In the genomic region with DNA sequence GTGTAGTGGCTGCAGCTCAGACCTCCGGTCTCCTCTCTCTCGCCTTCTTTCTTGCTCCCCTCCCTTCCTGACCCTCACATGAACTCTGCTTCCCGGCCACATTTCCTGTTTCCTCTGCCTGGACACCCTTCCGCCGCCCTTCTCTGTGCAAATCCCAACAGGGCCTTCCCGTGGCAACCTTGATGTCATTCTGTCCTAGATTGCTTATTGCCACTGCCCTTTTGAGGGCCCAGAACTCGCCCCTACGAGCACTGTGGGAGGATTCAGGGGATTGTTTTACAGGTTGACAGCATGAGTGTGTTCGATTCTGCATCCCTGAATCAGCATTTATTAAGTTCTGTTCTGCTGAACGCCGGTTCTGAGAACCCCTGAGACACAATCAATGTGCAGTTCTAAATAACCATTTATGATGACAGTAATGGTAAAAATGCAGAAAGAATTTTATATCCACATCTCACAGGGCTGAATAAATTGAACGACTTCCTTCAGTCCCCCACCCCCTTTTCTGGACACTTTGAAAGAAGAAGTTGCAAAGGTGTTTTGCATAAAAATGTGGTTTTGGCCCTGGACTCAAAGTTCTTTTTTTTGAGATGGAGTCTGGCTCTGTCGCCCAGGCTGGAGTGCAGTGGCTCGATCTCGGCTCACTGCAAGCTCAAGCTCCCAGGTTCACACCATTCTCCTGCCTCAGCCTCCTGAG, we compare ENCODE assay signal across 13 cellular contexts. TPM values are rescaled to one million over a fixed set of nuclear protein-coding genes. Genes with fewer than 3 reads are reported as not detected.
DNase-seq lines count a peak whose midpoint lies in the region; TF ChIP-seq lines count a peak whose summit lies in the region.
"Had no signal": no experiment of that assay in that cellular context is flagged by ENCODE, and none has a peak within 500 bp of the region (broad histone marks: within the 10 kb centered on the region; RNA-seq: fewer than 3 reads in every experiment).

No MANE protein-coding gene starts in this region.

- peak overlapping the region; percentile 29 for H2AFZ ChIP-seq in mesenchymal stem cell (ENCODE audit: low read depth, low read length)
- H2AFZ ChIP-seq: GM23338 had no signal

- H3K79me1 ChIP-seq in mesenchymal stem cell (replicated peaks; ENCODE audit: low read length, poor library complexity, severe bottlenecking) = no peaks in the 10 kb centered on the region

- intact Hi-C loops in breast epithelium (cut with DNase I; ENCODE audit: low total_unique reads) = loop anchor here (10.0 kb wide), 1 partner anchor 46 kb away; no protein-coding TSS in a partner anchor
- intact Hi-C loops in MCF 10A (cut with micrococcal nuclease) = no loop called here

- no peaks in the 10 kb centered on the region for H3K9me3 Mint-ChIP-seq in MCF 10A (ENCODE audit: unreplicated experiment)
- H3K9me3 Mint-ChIP-seq in immature natural killer cell = no peaks in the 10 kb centered on the region
- H3K9me3 Mint-ChIP-seq: brain, GM23338 had no signal

- CTCF ChIA-PET in MCF 10A (lab: Yijun Ruan, JAX) = no interaction called here

- no peak overlapping the region for H3K27ac Mint-ChIP-seq in MCF 10A (ENCODE audit: low read depth, unreplicated experiment)
- H3K27ac Mint-ChIP-seq in immature natural killer cell = peak overlapping the region in 3 of 6 donors; percentile 3 to 69 (median 39)
- H3K27ac Mint-ChIP-seq: GM23338 had no signal

- 22% methylated on average over 9 of the region's 15 CpGs for whole genome bisulfite sequencing in mesenchymal stem cell

- no peak for TF ChIP-seq CTCF in breast epithelium (IDR thresholded peaks at IDR 0.05)
- TF ChIP-seq CTCF in MCF 10A (IDR thresholded peaks at IDR 0.05; ENCODE audit: unreplicated experiment) = no peak
- no peak for TF ChIP-seq CTCF in cardiac fibroblast (IDR thresholded peaks at IDR 0.05; ENCODE audit: low read depth, low read length)

- H3K14ac ChIP-seq in mesenchymal stem cell (ENCODE audit: low read length in 2 of 2) = no peak overlapping the region

- H3K27me3 Mint-ChIP-seq in MCF 10A (ENCODE audit: insufficient read depth, unreplicated experiment) = no peaks in the 10 kb centered on the region
- H3K27me3 Mint-ChIP-seq in immature natural killer cell (ENCODE audit: low read depth in 3 of 3) = peaks cover 0 to 5% (median 2%) of the 10 kb centered on the region in 3 donors

- BruUV-seq in MCF 10A (replicated peaks; lab: Mats Ljungman, UMichigan) = no TSS peak

- H3K9me3 ChIP-seq in breast epithelium (no peaks in the 10 kb centered on the region), mesenchymal stem cell (ENCODE audit: control insufficient read depth, low read length) (no peaks in the 10 kb centered on the region)
- H3K9me3 ChIP-seq: suprapubic skin had no signal

- peak overlapping the region in 1 of 2 donors; percentile 43 for H3K27ac ChIP-seq in breast epithelium
- no peak overlapping the region for H3K27ac ChIP-seq in mesenchymal stem cell (ENCODE audit: low read length, poor library complexity, severe bottlenecking)
- H3K27ac ChIP-seq: suprapubic skin had no signal

- H2BK5ac ChIP-seq in mesenchymal stem cell (ENCODE audit: low read depth, low read length, poor library complexity, severe bottlenecking) = no peak overlapping the region

- no peak for TF ChIP-seq POLR2A in breast epithelium (IDR thresholded peaks at IDR 0.05)

- no peak overlapping the region for H3K18ac ChIP-seq in mesenchymal stem cell (ENCODE audit: low read depth in 1 of 2, low read length in 2 of 2)

- H3K36me3 ChIP-seq in breast epithelium (no peaks in the 10 kb centered on the region), mesenchymal stem cell (ENCODE audit: control insufficient read depth in 1 of 2, insufficient read depth in 2 of 2, low read depth in 1 of 2, low read length in 2 of 2) (no peaks in the 10 kb centered on the region)
- H3K36me3 ChIP-seq: suprapubic skin had no signal

- no peak overlapping the region for H3K4me2 ChIP-seq in mesenchymal stem cell (ENCODE audit: low read length, poor library complexity, severe bottlenecking)
- H3K4me2 ChIP-seq: GM23338 had no signal

- peak overlapping the region in 2 of 3 donors; percentile 17 to 45 for H3K4me3 ChIP-seq in breast epithelium
- H3K4me3 ChIP-seq in cardiac fibroblast (replicated peaks in 1 of 2; ENCODE audit: low read depth in 2 of 2, low read length in 2 of 2) = no peak overlapping the region
- H3K4me3 ChIP-seq in mesenchymal stem cell (ENCODE audit: insufficient read depth in 1 of 2, low read depth in 1 of 2, low read length in 2 of 2) = peak overlapping the region in 1 of 2 experiments; percentile 8
- H3K4me3 ChIP-seq: GM23338, suprapubic skin had no signal

- no peak overlapping the region for H2AK5ac ChIP-seq in mesenchymal stem cell (ENCODE audit: low read length, severe bottlenecking)

- POLR2A ChIA-PET in MCF 10A (lab: Yijun Ruan, JAX) = no interaction called here

- H2BK120ac ChIP-seq in mesenchymal stem cell (ENCODE audit: low read depth, low read length) = no peak overlapping the region

- H3K4me1 Mint-ChIP-seq in MCF 10A (ENCODE audit: insufficient read depth, unreplicated experiment) (no peaks in the 10 kb centered on the region), immature natural killer cell (peaks cover 8 to 15% of the 10 kb centered on the region in 2 donors)
- H3K4me1 Mint-ChIP-seq: brain had no signal

- H3K4ac ChIP-seq in mesenchymal stem cell (ENCODE audit: low read depth in 1 of 2, low read length in 2 of 2) = no peak overlapping the region

- H3K4me1 ChIP-seq in breast epithelium (no peaks in the 10 kb centered on the region), mesenchymal stem cell (ENCODE audit: control insufficient read depth, insufficient read depth, low read depth, low read length) (peaks cover 2% of the 10 kb centered on the region)

- H4K91ac ChIP-seq in mesenchymal stem cell (ENCODE audit: low read length) = no peak overlapping the region

- no peak overlapping the region for H2BK12ac ChIP-seq in mesenchymal stem cell (ENCODE audit: low read length in 2 of 2)

- no peak overlapping the region for H2BK15ac ChIP-seq in mesenchymal stem cell (ENCODE audit: low read depth, poor library complexity, severe bottlenecking)

- no peak overlapping the region for H3K23ac ChIP-seq in mesenchymal stem cell (ENCODE audit: low read length in 2 of 2)

- no peaks in the 10 kb centered on the region for H3K27me3 ChIP-seq in breast epithelium
- peaks cover 7 to 18% of the 10 kb centered on the region in 2 experiments for H3K27me3 ChIP-seq in mesenchymal stem cell (ENCODE audit: control insufficient read depth in 1 of 2, insufficient read depth in 1 of 2, low read length in 2 of 2)
- H3K27me3 ChIP-seq: suprapubic skin had no signal

- no peak overlapping the region for H3K9ac ChIP-seq in mesenchymal stem cell (ENCODE audit: low read length)

- no peak for DNase-seq in breast epithelium (ENCODE audit: low spot score in 2 of 2)
- no peak for DNase-seq in MCF 10A (ENCODE audit: unreplicated experiment)
- peak; percentile 46 to 64 for DNase-seq in cardiac fibroblast (ENCODE audit: low read depth in 2 of 2)
- DNase-seq in mesenchymal stem cell = peak; percentile 24
- DNase-seq in GM19240 (ENCODE audit: insufficient read length, low spot score) = no peak
- DNase-seq in NCI-H345 treated with DMSO at 0.1 percent for 48 hours (lab: John Stamatoyannopoulos, UW; ENCODE audit: unreplicated experiment) = no peak
- DNase-seq in immature natural killer cell = no peak
- no peak for DNase-seq in anterior cingulate cortex (lab: John Stamatoyannopoulos, UW)
- DNase-seq: activated CD4-positive, CD25-positive, alpha-beta regulatory T cell treated with anti-CD3 and anti-CD28 coated beads, Interleukin-2, amount 50 U/mL, for 72 hours; NCI-H524 had no signal

- H3K36me3 Mint-ChIP-seq in MCF 10A (ENCODE audit: insufficient read depth, unreplicated experiment) = no peaks in the 10 kb centered on the region
- no peaks in the 10 kb centered on the region for H3K36me3 Mint-ChIP-seq in immature natural killer cell
- H3K36me3 Mint-ChIP-seq: brain had no signal

- no peak overlapping the region for H3K4me3 Mint-ChIP-seq in MCF 10A (ENCODE audit: unreplicated experiment)
- peak overlapping the region in 2 of 5 donors; percentile 44 to 58 for H3K4me3 Mint-ChIP-seq in immature natural killer cell
- H3K4me3 Mint-ChIP-seq: brain, GM23338 had no signal

- peak overlapping the region; percentile 80 for H4K8ac ChIP-seq in mesenchymal stem cell (ENCODE audit: low read length)

RNA-seq across cellular contexts. Expression of a gene that starts 6.4 kb away (rescaled TPM):
- total RNA-seq in breast epithelium (1 to 10 TPM in 1 of 3 donors, under 1 TPM in 2; 0.33 to 1.5 (median 0.64) TPM), MCF 10A (2022) (1.3 and 1.6 TPM in 2 replicates)
- polyA plus RNA-seq in mesenchymal stem cell (2013, experiment 1 of 2) = 2.2 TPM
- 2.3 TPM for polyA plus RNA-seq in mesenchymal stem cell (2013, experiment 2 of 2)
- not detected for polyA plus RNA-seq in immature natural killer cell

RNA-seq across cellular contexts. Expression of a gene that starts 18.5 kb away (rescaled TPM):
- total RNA-seq in breast epithelium (not detected), MCF 10A (2022) (not detected in 2 replicates)
- polyA plus RNA-seq in mesenchymal stem cell (2013, experiment 1 of 2) = not detected
- not detected for polyA plus RNA-seq in mesenchymal stem cell (2013, experiment 2 of 2)
- not detected for polyA plus RNA-seq in immature natural killer cell
- total RNA-seq: GM23338, suprapubic skin had no signal
- polyA plus RNA-seq: GM23338 had no signal

RNA-seq across cellular contexts. Expression of a gene that starts 23.6 kb away (rescaled TPM):
- 100 to 1,000 TPM in 2 of 3 donors, 10 to 100 TPM in 1; 99.8 to 193 (median 154) TPM for total RNA-seq in breast epithelium
- total RNA-seq in MCF 10A (2022) = 96.8 and 113 TPM in 2 replicates
- polyA plus RNA-seq in mesenchymal stem cell (2013, experiment 1 of 2) = 86.1 TPM
- polyA plus RNA-seq in mesenchymal stem cell (2013, experiment 2 of 2) = 84.5 TPM
- 100 to 1,000 TPM in 1 of 3 donors, 10 to 100 TPM in 2; 79.1 to 101 (median 80.1) TPM for polyA plus RNA-seq in immature natural killer cell

RNA-seq across cellular contexts. Expression of a gene that starts 36.9 kb away (rescaled TPM):
- total RNA-seq in breast epithelium (10 to 100 TPM; 17.0 to 22.7 (median 17.1) TPM), MCF 10A (2022) (18.0 and 21.0 TPM in 2 replicates)
- polyA plus RNA-seq in mesenchymal stem cell (2013, experiment 1 of 2) = 18.5 TPM
- 17.5 TPM for polyA plus RNA-seq in mesenchymal stem cell (2013, experiment 2 of 2)
- 10 to 100 TPM; 14.5 to 20.6 (median 19.9) TPM for polyA plus RNA-seq in immature natural killer cell

RNA-seq across cellular contexts. Expression of a gene that starts 50.6 kb away (rescaled TPM):
- total RNA-seq in breast epithelium (1 to 10 TPM; 7.5 to 9.2 (median 7.5) TPM), MCF 10A (2022) (10.3 and 14.0 TPM in 2 replicates)
- 8.2 TPM for polyA plus RNA-seq in mesenchymal stem cell (2013, experiment 1 of 2)
- 8.5 TPM for polyA plus RNA-seq in mesenchymal stem cell (2013, experiment 2 of 2)
- 10 to 100 TPM in 1 of 3 donors, 1 to 10 TPM in 2; 3.8 to 11.7 (median 9.2) TPM for polyA plus RNA-seq in immature natural killer cell

Comparison
In these comparisons a context has a peak if more than half of its experiments do, and no peak if none do; other contexts are left out.
1. DNase-seq: peak in cardiac fibroblast (2 of 2) and mesenchymal stem cell (single experiment); none in breast epithelium (0 of 2), MCF 10A (single experiment), GM19240 (single experiment), NCI-H345 treated with DMSO at 0.1 percent for 48 hours (single experiment), immature natural killer cell (0 of 3) and anterior cingulate cortex (0 of 58).
2. H3K4me3 ChIP-seq: peak in breast epithelium (2 of 3); none in cardiac fibroblast (0 of 2).